ENCODE assay signal across 16 cellular contexts in the genomic region with DNA sequence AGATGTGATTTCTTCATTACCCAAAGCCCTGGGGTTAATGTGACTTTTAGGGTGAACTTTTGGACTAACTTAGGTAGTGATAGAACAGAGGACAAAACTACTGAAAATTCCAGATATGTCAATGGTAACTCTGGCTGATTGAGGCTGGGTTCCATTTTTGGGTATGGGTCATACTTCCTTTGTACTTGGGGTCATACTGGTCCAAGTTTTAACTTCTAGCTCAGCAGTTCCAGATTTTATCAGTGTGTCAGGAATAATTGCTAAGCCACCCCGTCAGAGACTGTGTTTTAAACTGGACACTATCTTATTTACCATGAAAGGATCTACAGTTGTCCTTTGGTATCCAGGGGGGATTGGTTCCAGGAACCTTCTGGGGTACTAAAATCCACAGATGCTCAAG. TPM values are rescaled to one million over a fixed set of nuclear protein-coding genes. Genes with fewer than 3 reads are reported as not detected.
DNase-seq lines count a peak whose midpoint lies in the region; ATAC-seq and TF ChIP-seq lines count a peak whose summit lies in the region.
"Had no signal": no experiment of that assay in that cellular context is flagged by ENCODE, and none has a peak within 500 bp of the region (broad histone marks: within the 10 kb centered on the region; RNA-seq: fewer than 3 reads in every experiment).

No MANE protein-coding gene starts in this region.

- DNase-seq in stimulated activated naive CD8-positive, alpha-beta T cell treated with anti-CD3 and anti-CD28 coated beads, Interleukin-15, Interleukin-2, amounts not matched to agents 100 U/mL and 50 U/mL, for 24 hours = no peak
- DNase-seq in naive thymus-derived CD8-positive, alpha-beta T cell = no peak
- DNase-seq in esophagus squamous epithelium (lab: John Stamatoyannopoulos, UW) (no peak), mucosa of descending colon (no peak), COR-L47 (lab: John Stamatoyannopoulos, UW) (no peak)
- DNase-seq: activated effector memory CD4-positive, alpha-beta T cell treated with anti-CD3 and anti-CD28 coated beads, Interleukin-2, amount 50 U/mL, for 16 hours; DMS53; NCI-H2029 treated with DMSO at 0.1 percent for 48 hours; NCI-H69; transverse colon had no signal

- no peak overlapping the region for H3K27ac ChIP-seq in esophagus squamous epithelium
- H3K27ac ChIP-seq: breast epithelium had no signal

- H3K36me3 ChIP-seq in esophagus squamous epithelium (no peaks in the 10 kb centered on the region), mucosa of descending colon (ENCODE audit: low read depth) (no peaks in the 10 kb centered on the region)
- H3K36me3 ChIP-seq: breast epithelium, transverse colon had no signal

- TF ChIP-seq CTCF in esophagus squamous epithelium (IDR thresholded peaks at IDR 0.05) (no peak), mucosa of descending colon (IDR thresholded peaks at IDR 0.05) (no peak)

- H3K4me3 ChIP-seq in esophagus squamous epithelium (peak overlapping the region in 1 of 4 donors; percentile 84), mucosa of descending colon (no peak overlapping the region)

- H3K27ac Mint-ChIP-seq in stimulated activated naive CD8-positive, alpha-beta T cell treated with anti-CD3 and anti-CD28 coated beads, Interleukin-15, Interleukin-2, amounts not matched to agents 100 ng/mL and 50 ng/mL, for 24 hours = peak overlapping the region; percentile 90
- H3K27ac Mint-ChIP-seq in activated T-helper 17 cell treated with anti-CD3 and anti-CD28 coated beads, Interleukin-2, amount 50 U/mL, for 72 hours = peak overlapping the region; percentile 97
- H3K27ac Mint-ChIP-seq in naive thymus-derived CD8-positive, alpha-beta T cell = peak overlapping the region; percentile 87 to 100 (median 92)
- H3K27ac Mint-ChIP-seq: nephron had no signal

- no peaks in the 10 kb centered on the region for H3K9me3 Mint-ChIP-seq in stimulated activated naive CD8-positive, alpha-beta T cell treated with anti-CD3 and anti-CD28 coated beads, Interleukin-15, Interleukin-2, amounts not matched to agents 100 ng/mL and 50 ng/mL, for 24 hours
- H3K9me3 Mint-ChIP-seq in activated T-helper 17 cell treated with anti-CD3 and anti-CD28 coated beads, Interleukin-2, amount 50 U/mL, for 72 hours = no peaks in the 10 kb centered on the region
- peaks cover 0 to 5% (median 0%) of the 10 kb centered on the region in 9 donors for H3K9me3 Mint-ChIP-seq in naive thymus-derived CD8-positive, alpha-beta T cell
- H3K9me3 Mint-ChIP-seq: nephron had no signal

- peaks cover 47% of the 10 kb centered on the region for H3K36me3 Mint-ChIP-seq in stimulated activated naive CD8-positive, alpha-beta T cell treated with anti-CD3 and anti-CD28 coated beads, Interleukin-15, Interleukin-2, amounts not matched to agents 100 ng/mL and 50 ng/mL, for 24 hours (ENCODE audit: low read depth)
- H3K36me3 Mint-ChIP-seq in activated T-helper 17 cell treated with anti-CD3 and anti-CD28 coated beads, Interleukin-2, amount 50 U/mL, for 72 hours (ENCODE audit: low read depth) = peaks cover 90% of the 10 kb centered on the region
- H3K36me3 Mint-ChIP-seq in naive thymus-derived CD8-positive, alpha-beta T cell = peaks cover 5 to 37% (median 26%) of the 10 kb centered on the region in 3 donors

- no peaks in the 10 kb centered on the region for H3K27me3 Mint-ChIP-seq in stimulated activated naive CD8-positive, alpha-beta T cell treated with anti-CD3 and anti-CD28 coated beads, Interleukin-15, Interleukin-2, amounts not matched to agents 100 ng/mL and 50 ng/mL, for 24 hours
- no peaks in the 10 kb centered on the region for H3K27me3 Mint-ChIP-seq in activated T-helper 17 cell treated with anti-CD3 and anti-CD28 coated beads, Interleukin-2, amount 50 U/mL, for 72 hours
- peaks cover 0 to 5% (median 0%) of the 10 kb centered on the region in 5 donors for H3K27me3 Mint-ChIP-seq in naive thymus-derived CD8-positive, alpha-beta T cell

- peaks cover 0 to 42% (median 4%) of the 10 kb centered on the region in 3 donors for H3K4me1 ChIP-seq in esophagus squamous epithelium
- peaks cover 6% of the 10 kb centered on the region for H3K4me1 ChIP-seq in mucosa of descending colon (ENCODE audit: low read depth)

- no peaks in the 10 kb centered on the region for H3K27me3 ChIP-seq in esophagus squamous epithelium
- H3K27me3 ChIP-seq: breast epithelium, transverse colon had no signal

- WGBS in esophagus squamous epithelium, 2 donors = 73 to 87% methylated on average over 1 of the region's 1 CpG

- H3K9me3 ChIP-seq in esophagus squamous epithelium = no peaks in the 10 kb centered on the region
- H3K9me3 ChIP-seq in mucosa of descending colon = no peaks in the 10 kb centered on the region
- H3K9me3 ChIP-seq: breast epithelium, transverse colon had no signal

- no peak for TF ChIP-seq POLR2A in esophagus squamous epithelium (IDR thresholded peaks at IDR 0.05)

- no peak for ATAC-seq in stimulated activated naive CD8-positive, alpha-beta T cell treated with anti-CD3 and anti-CD28 coated beads, Interleukin-15, Interleukin-2, amounts not matched to agents 100 U/mL and 50 U/mL, for 24 hours
- no peak for ATAC-seq in activated T-helper 17 cell treated with anti-CD3 and anti-CD28 coated beads, Interleukin-2, amount 50 U/mL, for 72 hours (replicated peaks)
- ATAC-seq in naive thymus-derived CD8-positive, alpha-beta T cell = no peak
- ATAC-seq in HG02610 (IDR thresholded peaks at IDR 0.05; ENCODE audit: unreplicated experiment) = no peak
- ATAC-seq in mucosa of descending colon = no peak
- ATAC-seq: activated CD4-positive, CD25-positive, alpha-beta regulatory T cell treated with anti-CD3 and anti-CD28 coated beads, Interleukin-2, amount 50 U/mL, for 24 hours had no signal

- peaks cover 88% of the 10 kb centered on the region for H3K4me1 Mint-ChIP-seq in stimulated activated naive CD8-positive, alpha-beta T cell treated with anti-CD3 and anti-CD28 coated beads, Interleukin-15, Interleukin-2, amounts not matched to agents 100 ng/mL and 50 ng/mL, for 24 hours (ENCODE audit: low read depth)
- peaks cover 37% of the 10 kb centered on the region for H3K4me1 Mint-ChIP-seq in activated T-helper 17 cell treated with anti-CD3 and anti-CD28 coated beads, Interleukin-2, amount 50 U/mL, for 72 hours
- peaks cover 33 to 88% (median 74%) of the 10 kb centered on the region in 4 donors for H3K4me1 Mint-ChIP-seq in naive thymus-derived CD8-positive, alpha-beta T cell

- POLR2A ChIA-PET in naive thymus-derived CD8-positive, alpha-beta T cell (lab: Charles Lee) = interaction anchor here (0.7 to 12.5 kb wide), 2 partner anchors 11 to 224 kb away, joined by 3 to 384 read pairs; no protein-coding TSS in a partner anchor

- H3K4me3 Mint-ChIP-seq in stimulated activated naive CD8-positive, alpha-beta T cell treated with anti-CD3 and anti-CD28 coated beads, Interleukin-15, Interleukin-2, amounts not matched to agents 100 ng/mL and 50 ng/mL, for 24 hours = peak overlapping the region; percentile 98
- peak overlapping the region; percentile 91 for H3K4me3 Mint-ChIP-seq in activated T-helper 17 cell treated with anti-CD3 and anti-CD28 coated beads, Interleukin-2, amount 50 U/mL, for 72 hours
- peak overlapping the region; percentile 66 to 100 (median 86) for H3K4me3 Mint-ChIP-seq in naive thymus-derived CD8-positive, alpha-beta T cell
- H3K4me3 Mint-ChIP-seq: nephron had no signal

- intact Hi-C loops in esophagus squamous epithelium (cut with DNase I) = no loop called here
- intact Hi-C loops in mucosa of descending colon (cut with DNase I, micrococcal nuclease) = no loop called here

RNA-seq across cellular contexts. Expression of a gene that starts 4.0 kb away (rescaled TPM):
- 100 to 1,000 TPM; 219 to 280 TPM for total RNA-seq in activated T-helper 17 cell treated with anti-CD3 and anti-CD28 coated beads, Interleukin-2, amount 50 U/mL, for 72 hours
- 100 to 1,000 TPM; 154 to 160 TPM for total RNA-seq in naive thymus-derived CD8-positive, alpha-beta T cell
- 100 to 1,000 TPM; 297 to 506 (median 298) TPM for polyA plus RNA-seq in naive thymus-derived CD8-positive, alpha-beta T cell
- 10 to 100 TPM; 15.1 to 34.9 (median 23.8) TPM for total RNA-seq in esophagus squamous epithelium
- 10 to 100 TPM; 22.0 to 35.6 (median 24.7) TPM for total RNA-seq in mucosa of descending colon

Comparison
In these comparisons a context has a peak if more than half of its experiments do, and no peak if none do; other contexts are left out.
1. RNA of a gene that starts 4.0 kb away (total RNA-seq): 219 to 280 TPM in activated T-helper 17 cell treated with anti-CD3 and anti-CD28 coated beads, Interleukin-2, amount 50 U/mL, for 72 hours and 154 to 160 TPM in naive thymus-derived CD8-positive, alpha-beta T cell; 15.1 to 34.9 TPM in esophagus squamous epithelium and 22.0 to 35.6 TPM in mucosa of descending colon; every median in the first group is over 4 times any median in the second.
2. Peak in every context shown above with its lines, with median percentiles within 50 percentile points of each other: H3K27ac Mint-ChIP-seq and H3K4me3 Mint-ChIP-seq.